ENCODE assay signal across 26 cellular contexts in the genomic region with DNA sequence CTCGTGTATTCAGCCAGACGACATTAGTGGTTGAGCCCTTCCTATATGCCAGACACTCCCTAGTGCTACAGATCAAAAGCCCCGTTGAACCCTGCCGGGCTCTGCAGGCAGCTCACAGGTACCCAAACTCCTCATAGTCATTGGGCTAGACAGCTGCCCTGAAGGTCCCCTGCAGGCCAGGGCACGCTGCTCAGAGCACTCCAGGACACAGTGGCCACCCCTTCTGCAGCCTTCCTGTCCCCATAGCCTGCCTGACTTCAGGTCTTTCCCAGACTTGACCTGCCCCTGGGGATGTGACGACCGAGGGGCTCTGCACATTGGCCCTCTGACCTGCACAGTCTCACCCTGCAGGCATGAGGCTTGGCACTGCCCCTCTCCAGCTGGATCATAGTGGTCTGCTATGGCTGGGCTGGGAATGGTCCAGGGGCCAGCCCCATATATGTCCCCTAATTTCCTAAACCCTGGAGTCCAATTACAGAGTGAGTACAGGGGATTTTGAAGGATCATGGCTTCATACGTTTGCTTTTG.
"Had no signal": no experiment of that assay in that cellular context is flagged by ENCODE, and none has a peak within 500 bp of the region (broad histone marks: within the 10 kb centered on the region; RNA-seq: fewer than 3 reads in every experiment).

No MANE protein-coding gene starts in this region.

- H3K4me1 ChIP-seq: colonic mucosa, esophagus squamous epithelium, left lung, parathyroid adenoma, right lobe of liver had no signal

- H3K4me3 Mint-ChIP-seq: central memory CD8-positive, alpha-beta T cell; effector memory CD8-positive, alpha-beta T cell; naive thymus-derived CD4-positive, alpha-beta T cell; stimulated activated naive CD8-positive, alpha-beta T cell treated with anti-CD3 and anti-CD28 coated beads, Interleukin-15, Interleukin-2, amounts not matched to agents 100 ng/mL and 50 ng/mL, for 24 hours had no signal

- H3K36me3 ChIP-seq: colonic mucosa, esophagus squamous epithelium, heart right ventricle, left lung, neutrophil, right lobe of liver, thyroid gland had no signal

- H3K27me3 ChIP-seq: colonic mucosa, right lobe of liver, thyroid gland had no signal

- H3K27me3 Mint-ChIP-seq: central memory CD8-positive, alpha-beta T cell had no signal

- H3K27ac ChIP-seq: colonic mucosa, esophagus squamous epithelium, heart right ventricle, left lung, neutrophil, parathyroid adenoma, right lobe of liver, thyroid gland had no signal

- ATAC-seq: effector memory CD8-positive, alpha-beta T cell; left cardiac atrium; left lung; naive thymus-derived CD4-positive, alpha-beta T cell had no signal

- H3K9me3 ChIP-seq: colonic mucosa, esophagus squamous epithelium, neutrophil, right lobe of liver, thyroid gland had no signal

- H3K79me2 ChIP-seq: parathyroid adenoma had no signal

- H3K4me2 ChIP-seq: smooth muscle cell had no signal

- H3K27ac Mint-ChIP-seq: effector memory CD8-positive, alpha-beta T cell; naive thymus-derived CD4-positive, alpha-beta T cell; progenitor cell of endocrine pancreas; stimulated activated naive CD8-positive, alpha-beta T cell treated with anti-CD3 and anti-CD28 coated beads, Interleukin-15, Interleukin-2, amounts not matched to agents 100 ng/mL and 50 ng/mL, for 24 hours had no signal

- DNase-seq: colonic mucosa; effector memory CD8-positive, alpha-beta T cell; erythroblast; esophagus squamous epithelium; foreskin melanocyte; glutamatergic neuron; heart right ventricle; hippocampal formation; left cardiac atrium; left lung; mesendoderm; midbrain; naive thymus-derived CD4-positive, alpha-beta T cell; right lobe of liver; stimulated activated CD4-positive, alpha-beta T cell treated with anti-CD3 and anti-CD28 coated beads, Interleukin-12 subunit alpha, Interleukin-12 subunit beta, amount 100 ng/mL, for 4 hours; stimulated activated CD4-positive, alpha-beta T cell treated with anti-CD3 and anti-CD28 coated beads, Interleukin-1b, Interleukin-23, amount 100 ng/mL, for 48 hours; stimulated activated CD4-positive, alpha-beta T cell treated with anti-CD3 and anti-CD28 coated beads, Interleukin-4, amount 100 ng/mL, for 1 hour; stimulated activated CD8-positive, alpha-beta memory T cell treated with anti-CD3 and anti-CD28 coated beads, Interleukin-4, amount 100 ng/mL, for 48 hours; thyroid gland; trophoblast cell had no signal

- H3K4me3 ChIP-seq: colonic mucosa, esophagus squamous epithelium, heart right ventricle, left lung, right lobe of liver, smooth muscle cell, thyroid gland had no signal

- H3K4me1 Mint-ChIP-seq: central memory CD8-positive, alpha-beta T cell; naive thymus-derived CD4-positive, alpha-beta T cell had no signal

- H3K9ac ChIP-seq: parathyroid adenoma had no signal

- H3K9me3 Mint-ChIP-seq: central memory CD8-positive, alpha-beta T cell; effector memory CD8-positive, alpha-beta T cell; stimulated activated naive CD8-positive, alpha-beta T cell treated with anti-CD3 and anti-CD28 coated beads, Interleukin-15, Interleukin-2, amounts not matched to agents 100 ng/mL and 50 ng/mL, for 24 hours had no signal

- H2AFZ ChIP-seq: parathyroid adenoma had no signal
